Comparison of ENCODE assay signal across 2 cellular contexts in genomic region chr12:111164833-111165232, GRCh38.
TF ChIP-seq lines count a peak whose summit lies in the region.

No MANE protein-coding gene starts in this region.

TF ChIP-seq in HepG2, 621 proteins besides CTCF, POLR2A, EP300 and RAD21:
- TF ChIP-seq CEBPG (CRISPR knock-in tag; IDR thresholded peaks at IDR 0.05) (no peak), KIAA2018 (CRISPR knock-in tag; IDR thresholded peaks at IDR 0.05; ENCODE audit: borderline replicate concordance) (no peak), ZNF33B (CRISPR knock-in tag; IDR thresholded peaks at IDR 0.05) (no peak), ZNF329 (CRISPR knock-in tag; IDR thresholded peaks at IDR 0.05; ENCODE audit: low read depth) (peak; percentile 94)

TF ChIP-seq in K562, 482 proteins besides CTCF, POLR2A, EP300 and RAD21:
- TF ChIP-seq HMGN3 (IDR thresholded peaks at IDR 0.05; ENCODE audit: borderline replicate concordance, extremely low read depth, insufficient read length, low read depth, low read length), result no peak
- peak; percentile 46 for TF ChIP-seq RBM25 (IDR thresholded peaks at IDR 0.05; ENCODE audit: low read depth, low read length, severe bottlenecking)
